ENCODE assay signal across 8 cellular contexts in the genomic region with DNA sequence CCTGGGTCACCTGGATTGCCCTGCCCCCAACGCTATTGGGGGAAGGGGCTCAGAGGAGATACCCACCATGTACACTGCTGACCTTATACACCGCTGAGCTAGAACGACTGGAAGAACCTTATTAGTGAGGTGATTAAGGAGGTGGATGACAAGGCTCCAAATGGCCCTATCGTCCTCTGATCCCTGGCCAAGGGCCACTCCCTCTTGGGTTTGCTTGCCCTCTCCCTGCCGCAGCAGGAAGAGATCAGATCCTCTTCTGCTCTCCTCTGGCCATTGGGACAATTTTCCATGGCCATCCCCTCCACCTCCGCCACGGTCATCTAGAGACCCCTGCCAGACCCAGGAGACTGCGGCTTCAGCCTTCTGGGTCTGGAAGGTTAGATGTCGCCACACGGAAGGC. TPM values are rescaled to one million over a fixed set of nuclear protein-coding genes. Genes with fewer than 3 reads are reported as not detected.
A peak's percentile ranks its signal among the peaks of the same experiment; 100 is the strongest.
DNase-seq lines count a peak whose midpoint lies in the region; ATAC-seq and TF ChIP-seq lines count a peak whose summit lies in the region.

No MANE protein-coding gene starts in this region.

- H3K27ac ChIP-seq in heart right ventricle = peak overlapping the region in 5 of 10 donors; percentile 75 to 91 (median 82)
- H3K27ac ChIP-seq in mucosa of rectum (ENCODE audit: low read depth in 2 of 2, low read length in 2 of 2) = no peak overlapping the region

- H3K27me3 ChIP-seq in heart right ventricle = no peaks in the 10 kb centered on the region
- H3K27me3 ChIP-seq in mucosa of rectum (ENCODE audit: control insufficient read depth in 2 of 2, insufficient read depth in 2 of 2, low read length in 2 of 2) = no peaks in the 10 kb centered on the region

- H3K4me1 ChIP-seq in heart right ventricle (peaks cover 0 to 18% (median 12%) of the 10 kb centered on the region in 9 donors), mucosa of rectum (ENCODE audit: control insufficient read depth in 2 of 2, insufficient read depth in 2 of 2, low read length in 2 of 2) (peaks cover 10 to 11% of the 10 kb centered on the region in 2 donors)

- DNase-seq in heart right ventricle (no peak), left ventricle myocardium superior (no peak), cerebellum (ENCODE audit: low spot score) (peak; percentile 6), nucleus accumbens (lab: John Stamatoyannopoulos, UW) (no peak), A172 (ENCODE audit: low spot score) (no peak), NCI-H187 treated with DMSO at 0.1 percent for 48 hours (lab: John Stamatoyannopoulos, UW) (no peak)

- peak overlapping the region; percentile 40 to 90 (median 73) for H3K4me3 ChIP-seq in heart right ventricle
- H3K4me3 ChIP-seq in mucosa of rectum (ENCODE audit: low read length in 2 of 2) = peak overlapping the region; percentile 74 to 78

- intact Hi-C loops in heart right ventricle (cut with DNase I) = loop anchor here in 4 of 10 donors (5.0 kb wide), 1 partner anchor 36 kb away; a partner anchor contains a TSS
- intact Hi-C loops in left ventricle myocardium superior (cut with micrococcal nuclease) = no loop called here

- H3K9me3 ChIP-seq in heart right ventricle (peaks cover 0 to 29% (median 3%) of the 10 kb centered on the region in 11 donors), mucosa of rectum (ENCODE audit: control insufficient read depth in 2 of 2, low read length in 2 of 2) (peaks cover 0 to 3% of the 10 kb centered on the region in 2 donors)

- WGBS in heart right ventricle, 2 donors = 56% methylated on average over 10 of the region's 10 CpGs

- no peak for TF ChIP-seq CTCF in heart right ventricle (IDR thresholded peaks at IDR 0.05)

- peak overlapping the region; percentile 74 to 80 for H3K9ac ChIP-seq in mucosa of rectum (ENCODE audit: low read depth in 1 of 2, low read length in 2 of 2)

- ATAC-seq in heart right ventricle = peak in 1 of 8 donors; percentile 16
- no peak for ATAC-seq in left ventricle myocardium superior
- no peak for ATAC-seq in HG03460 (IDR thresholded peaks at IDR 0.05; ENCODE audit: unreplicated experiment)

- peaks cover 0 to 38% (median 20%) of the 10 kb centered on the region in 9 donors for H3K36me3 ChIP-seq in heart right ventricle
- peaks cover 15 to 26% of the 10 kb centered on the region in 2 donors for H3K36me3 ChIP-seq in mucosa of rectum (ENCODE audit: control insufficient read depth in 2 of 2, insufficient read depth in 2 of 2, low read length in 2 of 2)

RNA-seq across cellular contexts. Expression of a gene that starts 1.2 kb away (rescaled TPM):
- total RNA-seq in heart right ventricle (10 to 100 TPM in 8 of 10 donors, 1 to 10 TPM in 2; 9.9 to 17.2 (median 12.4) TPM), left ventricle myocardium superior (15.4 TPM), cerebellum (33.6 TPM)
- polyA plus RNA-seq in heart right ventricle = 10 to 100 TPM in 1 of 2 donors, 1 to 10 TPM in 1; 4.9 to 16.4 TPM
- 3.3 and 8.2 TPM in 2 replicates for total RNA-seq in A172 (2014; rRNA removed; shearing (Covaris generic))

RNA-seq across cellular contexts. Expression of a gene that starts 7.2 kb away (rescaled TPM):
- total RNA-seq in heart right ventricle (1 to 10 TPM; 2.6 to 4.8 (median 3.5) TPM), left ventricle myocardium superior (3.6 TPM), cerebellum (8.0 TPM)
- polyA plus RNA-seq in heart right ventricle = 1 to 10 TPM; 1.4 to 1.5 TPM
- total RNA-seq in A172 (2014; rRNA removed; shearing (Covaris generic)) = 4.1 and 6.7 TPM in 2 replicates

RNA-seq across cellular contexts. Expression of a gene that starts 36.8 kb away (rescaled TPM):
- total RNA-seq in heart right ventricle (10 to 100 TPM; 50.6 to 85.7 (median 61.5) TPM), left ventricle myocardium superior (88.2 TPM), cerebellum (49.5 TPM)
- polyA plus RNA-seq in heart right ventricle = 100 to 1,000 TPM; 105 to 144 TPM
- 60.7 and 84.4 TPM in 2 replicates for total RNA-seq in A172 (2014; rRNA removed; shearing (Covaris generic))

RNA-seq across cellular contexts. Expression of a gene that starts 48.9 kb away (rescaled TPM):
- total RNA-seq in heart right ventricle = 1 to 10 TPM; 1.9 to 4.4 (median 3.0) TPM
- polyA plus RNA-seq in heart right ventricle = 1 to 10 TPM in 1 of 2 donors, under 1 TPM in 1; 0.26 to 1.3 TPM
- 3.0 TPM for total RNA-seq in left ventricle myocardium superior
- total RNA-seq in cerebellum = 30.4 TPM
- total RNA-seq in A172 (2014; rRNA removed; shearing (Covaris generic)) = 0.41 TPM in 1 of 2 replicates, not detected in the other
